34 cellular contexts compared by ENCODE assay signal in genomic region chr6:105075210-105075609, GRCh38.
"Had no signal": no experiment of that assay in that cellular context is flagged by ENCODE, and none has a peak within 500 bp of the region (broad histone marks: within the 10 kb centered on the region; RNA-seq: fewer than 3 reads in every experiment).

No MANE protein-coding gene starts in this region.

- H3K27ac Mint-ChIP-seq: activated B cell treated with CpG ODN at 0.5 μM for 24 hours; activated CD4-positive, alpha-beta memory T cell treated with anti-CD3 and anti-CD28 coated beads for 36 hours; activated naive CD4-positive, alpha-beta T cell treated with anti-CD3 and anti-CD28 coated beads for 36 hours; activated naive CD4-positive, alpha-beta T cell treated with anti-CD3 and anti-CD28 coated beads, Interleukin-2, amount 50 U/mL, for 72 hours; activated T-helper 1 cell treated with anti-CD3 and anti-CD28 coated beads, Interleukin-12 subunit alpha, Interleukin-12 subunit beta, Interleukin-2, Interleukin-4 antibody, amounts not matched to agents 30 ng/mL and 10 ng/mL and 1 ng/mL, durations not matched to agents 14 hours and 24 hours and 36 hours; T-helper 1 cell treated with Interleukin-12 subunit alpha and Interleukin-12 subunit beta and Interleukin-4 antibody, amounts not matched to agents 30 μg/mL and 1 μg/mL, for 36 hours; T-helper 2 cell treated with Interferon-gamma antibody and Interleukin-4, amounts not matched to agents 5 μg/mL and 100 μg/mL, for 36 hours had no signal

- ATAC-seq: activated naive CD4-positive, alpha-beta T cell treated with anti-CD3 and anti-CD28 coated beads, Interleukin-2, amount 50 U/mL, for 72 hours; activated T-cell treated with anti-CD3 and anti-CD28 coated beads, Interleukin-2, amount 50 U/mL, for 4 hours; PC-3 had no signal

- H3K4me3 Mint-ChIP-seq: activated B cell treated with CpG ODN at 0.5 μM for 24 hours; activated CD4-positive, alpha-beta memory T cell treated with anti-CD3 and anti-CD28 coated beads for 36 hours; activated naive CD4-positive, alpha-beta T cell treated with anti-CD3 and anti-CD28 coated beads for 36 hours; activated T-cell treated with anti-CD3 and anti-CD28 coated beads, Interleukin-2, amount 50 U/mL, for 4 hours; activated T-helper 1 cell treated with anti-CD3 and anti-CD28 coated beads, Interleukin-12 subunit alpha, Interleukin-12 subunit beta, Interleukin-2, Interleukin-4 antibody, amounts not matched to agents 30 ng/mL and 10 ng/mL and 1 ng/mL, durations not matched to agents 14 hours and 24 hours and 36 hours; central memory CD8-positive, alpha-beta T cell; T-helper 1 cell treated with Interleukin-12 subunit alpha and Interleukin-12 subunit beta and Interleukin-4 antibody, amounts not matched to agents 30 μg/mL and 1 μg/mL, for 36 hours; T-helper 2 cell treated with Interferon-gamma antibody and Interleukin-4, amounts not matched to agents 5 μg/mL and 100 μg/mL, for 36 hours had no signal

- H3K9me3 Mint-ChIP-seq: activated B cell treated with CpG ODN at 0.5 μM for 24 hours; activated CD4-positive, alpha-beta memory T cell treated with anti-CD3 and anti-CD28 coated beads for 36 hours; activated naive CD4-positive, alpha-beta T cell treated with anti-CD3 and anti-CD28 coated beads for 36 hours; activated naive CD4-positive, alpha-beta T cell treated with anti-CD3 and anti-CD28 coated beads, Interleukin-2, amount 50 U/mL, for 72 hours; activated T-cell treated with anti-CD3 and anti-CD28 coated beads, Interleukin-2, amount 50 U/mL, for 4 hours; activated T-helper 1 cell treated with anti-CD3 and anti-CD28 coated beads, Interleukin-12 subunit alpha, Interleukin-12 subunit beta, Interleukin-2, Interleukin-4 antibody, amounts not matched to agents 30 ng/mL and 10 ng/mL and 1 ng/mL, durations not matched to agents 14 hours and 24 hours and 36 hours; central memory CD8-positive, alpha-beta T cell; T-helper 1 cell treated with Interleukin-12 subunit alpha and Interleukin-12 subunit beta and Interleukin-4 antibody, amounts not matched to agents 30 μg/mL and 1 μg/mL, for 36 hours; T-helper 2 cell treated with Interferon-gamma antibody and Interleukin-4, amounts not matched to agents 5 μg/mL and 100 μg/mL, for 36 hours had no signal

- H3K36me3 Mint-ChIP-seq: activated CD4-positive, alpha-beta memory T cell treated with anti-CD3 and anti-CD28 coated beads for 36 hours; activated naive CD4-positive, alpha-beta T cell treated with anti-CD3 and anti-CD28 coated beads, Interleukin-2, amount 50 U/mL, for 72 hours had no signal

- H3K4me1 Mint-ChIP-seq: activated B cell treated with CpG ODN at 0.5 μM for 24 hours; central memory CD8-positive, alpha-beta T cell had no signal

- H3K27me3 Mint-ChIP-seq: activated CD4-positive, alpha-beta memory T cell treated with anti-CD3 and anti-CD28 coated beads for 36 hours had no signal

- DNase-seq: activated B cell treated with CpG ODN at 0.5 μM for 24 hours; activated CD4-positive, alpha-beta memory T cell treated with anti-CD3 and anti-CD28 coated beads for 36 hours; activated CD4-positive, alpha-beta T cell treated with anti-CD3 and anti-CD28 coated beads for 4 hours; activated CD4-positive, alpha-beta T cell treated with anti-CD3 and anti-CD28 coated beads, Interleukin-2, amount 50 U/mL, for 1 hour; activated CD4-positive, CD25-positive, alpha-beta regulatory T cell treated with anti-CD3 and anti-CD28 coated beads, Interleukin-2, amount 50 U/mL, for 72 hours; activated CD8-positive, alpha-beta memory T cell treated with anti-CD3 and anti-CD28 coated beads, Interleukin-2, amount 50 U/mL, for 4 hours; activated gamma-delta T cell treated with Interleukin-2 at 50 U/mL for 16 hours; activated naive CD4-positive, alpha-beta T cell treated with anti-CD3 and anti-CD28 coated beads for 36 hours; activated T-cell treated with anti-CD3 and anti-CD28 coated beads for 4 hours; activated T-cell treated with anti-CD3 and anti-CD28 coated beads, Interleukin-2, amount 50 U/mL, for 4 hours; anterior cingulate cortex; brain microvascular endothelial cell; KG1; MM.1S; MV-4-11; NCI-H1092; NCI-H1436 treated with DMSO at 0.1 percent for 48 hours; NCI-H1694 treated with DMSO at 0.1 percent for 48 hours; NCI-H2029; NCI-H2171 treated with DMSO at 0.1 percent for 48 hours; NCI-H345; NCI-H524 treated with DMSO at 0.1 percent for 48 hours; NCI-H748 treated with DMSO at 0.1 percent for 48 hours; NK-92 treated with Interleukin-12 subunit alpha and Interleukin-12 subunit beta, amount 100 ng/mL, for 24 hours; PC-3; Peyer's patch; RPMI8226; SHP77 treated with DMSO at 0.1 percent for 48 hours; SK-N-SH had no signal
